9 cellular contexts compared by ENCODE assay signal in genomic region chr20:6048391-6048790, GRCh38. TPM values are rescaled to one million over a fixed set of nuclear protein-coding genes. Genes with fewer than 3 reads are reported as not detected.
"Had no signal": no experiment of that assay in that cellular context is flagged by ENCODE, and none has a peak within 500 bp of the region (broad histone marks: within the 10 kb centered on the region; RNA-seq: fewer than 3 reads in every experiment).

No MANE protein-coding gene starts in this region.

- DNase-seq: GM23248, GOT3, H7, HFFc6 had no signal

- H2AFZ ChIP-seq: GM23248 had no signal

- ATAC-seq: HCT116 had no signal

- H3K36me3 ChIP-seq: HAP-1 had no signal

- H3K4me3 ChIP-seq: GM23248, HAP-1 had no signal

- H3K9me3 Mint-ChIP-seq: HFFc6, IgD-negative memory B cell had no signal

- H3K9ac ChIP-seq: GM23248 had no signal

- H3K27ac Mint-ChIP-seq: HFFc6, IgD-negative memory B cell had no signal

- H3K4me3 Mint-ChIP-seq: HFFc6, IgD-negative memory B cell had no signal

- FAIRE-seq: HTR-8/SVneo had no signal

- H3K4me1 ChIP-seq: HAP-1 had no signal

- H3K9me3 ChIP-seq: HAP-1 had no signal

- H3K27ac ChIP-seq: GM23248 had no signal

RNA-seq across cellular contexts. Expression of gene LRRN4, which starts 5.5 kb away (rescaled TPM):
- total RNA-seq: GM23248, H4 had no signal
- polyA plus RNA-seq: GM23248, IgD-negative memory B cell had no signal
